ENCODE assay signal across 1 cellular context in the genomic region with DNA sequence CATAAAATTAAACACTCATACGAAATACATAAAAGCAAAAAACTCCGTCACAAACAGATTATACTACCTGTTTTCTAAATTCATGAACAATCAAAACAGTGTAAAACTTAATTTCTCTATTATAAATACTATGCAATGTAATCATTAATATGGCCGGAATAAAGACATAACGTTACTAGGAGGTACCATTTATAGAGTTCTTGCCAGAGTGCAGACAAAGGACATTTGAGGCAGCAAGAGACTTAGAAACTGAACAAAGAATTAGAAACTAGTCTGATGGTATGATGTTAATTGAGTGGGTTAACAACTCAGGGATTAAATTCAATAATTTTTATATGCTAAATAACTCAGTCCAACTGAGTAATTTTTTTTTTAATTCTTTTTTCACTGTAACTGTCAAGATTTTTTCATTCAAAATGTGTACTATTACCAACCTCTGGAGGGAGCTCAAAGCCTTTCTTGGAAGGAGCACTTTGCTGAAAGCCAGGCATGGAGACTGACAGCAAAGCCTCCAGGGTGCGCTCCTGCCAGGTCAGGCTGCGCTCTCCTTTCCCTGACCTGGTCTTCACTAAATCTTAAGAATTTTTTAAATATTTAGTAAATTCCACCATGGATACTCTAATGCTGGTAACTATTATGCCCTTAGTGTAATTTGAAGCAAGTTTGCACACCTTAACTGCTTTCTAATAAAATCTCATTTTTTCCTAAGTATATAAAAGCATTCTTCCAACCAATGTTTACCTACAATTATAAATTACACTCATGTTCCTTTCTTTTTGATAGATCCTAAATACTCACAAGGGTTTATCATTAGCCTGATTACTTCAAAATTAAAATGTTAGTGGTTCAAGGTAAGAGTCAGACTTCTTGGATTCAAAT.
TF ChIP-seq lines count a peak whose summit lies in the region.

No MANE protein-coding gene starts in this region.

TF ChIP-seq in HepG2, 621 proteins besides CTCF, POLR2A, EP300 and RAD21 (continued from another document):
- TF ChIP-seq ZNF414 (CRISPR knock-in tag; IDR thresholded peaks at IDR 0.05) = no peak
- no peak for TF ChIP-seq HDAC2 (CRISPR knock-in tag; IDR thresholded peaks at IDR 0.05)
- 0 out of 2 replicates have a peak, but pooled peaks have one; percentile 31 for TF ChIP-seq ATF2 (CRISPR knock-in tag; IDR thresholded peaks at IDR 0.05)
- TF ChIP-seq ZNF724P (CRISPR knock-in tag; IDR thresholded peaks at IDR 0.05; ENCODE audit: borderline replicate concordance) = no peak
- no peak for TF ChIP-seq TIGD3 (CRISPR knock-in tag; IDR thresholded peaks at IDR 0.05; ENCODE audit: borderline replicate concordance)
- TF ChIP-seq ELF3 (CRISPR knock-in tag; IDR thresholded peaks at IDR 0.05) = 0 out of 2 replicates have a peak, but pooled peaks have one; percentile 31
- no peak for TF ChIP-seq KLF11 (CRISPR knock-in tag; IDR thresholded peaks at IDR 0.05)
- no peak for TF ChIP-seq ZNF713 (CRISPR knock-in tag; IDR thresholded peaks at IDR 0.05)
- no peak for TF ChIP-seq ZMAT5 (CRISPR knock-in tag; IDR thresholded peaks at IDR 0.05; ENCODE audit: borderline replicate concordance, low read depth)
- 0 out of 2 replicates have a peak, but pooled peaks have one; percentile 34 for TF ChIP-seq ZSCAN20 (CRISPR knock-in tag; IDR thresholded peaks at IDR 0.05; ENCODE audit: borderline replicate concordance)
- peak; percentile 41; the same call in 1 of the 2 replicates for TF ChIP-seq IRF2 (CRISPR knock-in tag; IDR thresholded peaks at IDR 0.05)
- TF ChIP-seq THAP11 (CRISPR knock-in tag; IDR thresholded peaks at IDR 0.05) = peak; percentile 39; the same call in 1 of the 2 replicates
- peak; percentile 51; the same call in 1 of the 2 replicates for TF ChIP-seq TGIF2 (CRISPR knock-in tag; IDR thresholded peaks at IDR 0.05)
- TF ChIP-seq JDP2 (CRISPR knock-in tag; IDR thresholded peaks at IDR 0.05; ENCODE audit: borderline replicate concordance) = no peak
- TF ChIP-seq SAP130 (CRISPR knock-in tag; IDR thresholded peaks at IDR 0.05; ENCODE audit: low read depth) = 0 out of 2 replicates have a peak, but pooled peaks have one; percentile 21
- TF ChIP-seq, protein P1, sequence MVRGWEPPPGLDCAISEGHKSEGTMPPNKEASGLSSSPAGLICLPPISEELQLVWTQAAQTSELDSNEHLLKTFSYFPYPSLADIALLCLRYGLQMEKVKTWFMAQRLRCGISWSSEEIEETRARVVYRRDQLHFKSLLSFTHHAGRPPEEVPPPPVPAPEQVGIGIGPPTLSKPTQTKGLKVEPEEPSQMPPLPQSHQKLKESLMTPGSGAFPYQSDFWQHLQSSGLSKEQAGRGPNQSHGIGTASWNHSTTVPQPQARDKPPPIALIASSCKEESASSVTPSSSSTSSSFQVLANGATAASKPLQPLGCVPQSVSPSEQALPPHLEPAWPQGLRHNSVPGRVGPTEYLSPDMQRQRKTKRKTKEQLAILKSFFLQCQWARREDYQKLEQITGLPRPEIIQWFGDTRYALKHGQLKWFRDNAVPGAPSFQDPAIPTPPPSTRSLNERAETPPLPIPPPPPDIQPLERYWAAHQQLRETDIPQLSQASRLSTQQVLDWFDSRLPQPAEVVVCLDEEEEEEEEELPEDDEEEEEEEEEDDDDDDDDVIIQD (CRISPR knock-in tag; IDR thresholded peaks at IDR 0.05; ENCODE audit: low read depth) = peak; percentile 26; the same call in 1 of the 2 replicates
- no peak for TF ChIP-seq NPAS2 (CRISPR knock-in tag; IDR thresholded peaks at IDR 0.05; ENCODE audit: borderline replicate concordance)
- no peak for TF ChIP-seq ZBTB4 (CRISPR knock-in tag; IDR thresholded peaks at IDR 0.05; ENCODE audit: borderline replicate concordance)
- TF ChIP-seq AHR (CRISPR knock-in tag; IDR thresholded peaks at IDR 0.05) = no peak
- no peak for TF ChIP-seq MYNN (CRISPR knock-in tag; IDR thresholded peaks at IDR 0.05; ENCODE audit: low read depth)
- peak; percentile 22; the same call in 1 of the 2 replicates for TF ChIP-seq MED1 (CRISPR knock-in tag; IDR thresholded peaks at IDR 0.05)
- peak; percentile 47; the same call in 1 of the 2 replicates for TF ChIP-seq YEATS2 (CRISPR knock-in tag; IDR thresholded peaks at IDR 0.05; ENCODE audit: borderline replicate concordance)
- peak; percentile 71; the same call in 1 of the 2 replicates for TF ChIP-seq SP140L (CRISPR knock-in tag; IDR thresholded peaks at IDR 0.05; ENCODE audit: borderline replicate concordance)
- no peak for TF ChIP-seq ZBTB33 (CRISPR knock-in tag; IDR thresholded peaks at IDR 0.05)
- TF ChIP-seq PPARG (CRISPR knock-in tag; conservative IDR thresholded peaks at IDR 0.05) = peak; percentile 25; the same call in 1 of the 2 replicates
- TF ChIP-seq BRD4 (CRISPR knock-in tag; IDR thresholded peaks at IDR 0.05) = no peak
- peak; percentile 84; the same call in 1 of the 2 replicates for TF ChIP-seq PRDM10 (CRISPR knock-in tag; IDR thresholded peaks at IDR 0.05; ENCODE audit: low read depth)
